ENCODE assay signal across 1 cellular context in the genomic region with DNA sequence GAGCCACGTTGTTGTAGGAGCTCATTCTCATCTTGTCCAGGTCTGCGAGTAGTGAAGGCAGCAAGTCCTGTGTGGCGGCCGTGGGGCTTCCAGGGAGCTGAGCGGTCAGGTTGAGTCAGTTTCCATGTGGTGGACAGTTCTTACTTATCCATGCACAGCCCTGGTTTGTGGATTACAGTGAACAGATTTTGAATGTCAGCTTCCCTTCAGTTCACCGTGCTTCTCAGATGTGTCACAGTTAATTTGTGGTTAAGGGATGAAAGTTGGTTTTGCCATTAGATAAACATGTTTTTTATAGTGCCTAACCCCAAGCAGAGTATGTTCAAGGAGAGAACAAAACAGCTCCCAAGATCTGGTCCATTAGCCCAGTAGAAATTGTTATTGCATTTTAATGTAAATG.
TF ChIP-seq lines count a peak whose summit lies in the region.

No MANE protein-coding gene starts in this region.

TF ChIP-seq in HepG2, 621 proteins besides CTCF, POLR2A, EP300 and RAD21 (continued from another document):
- TF ChIP-seq, protein P1, sequence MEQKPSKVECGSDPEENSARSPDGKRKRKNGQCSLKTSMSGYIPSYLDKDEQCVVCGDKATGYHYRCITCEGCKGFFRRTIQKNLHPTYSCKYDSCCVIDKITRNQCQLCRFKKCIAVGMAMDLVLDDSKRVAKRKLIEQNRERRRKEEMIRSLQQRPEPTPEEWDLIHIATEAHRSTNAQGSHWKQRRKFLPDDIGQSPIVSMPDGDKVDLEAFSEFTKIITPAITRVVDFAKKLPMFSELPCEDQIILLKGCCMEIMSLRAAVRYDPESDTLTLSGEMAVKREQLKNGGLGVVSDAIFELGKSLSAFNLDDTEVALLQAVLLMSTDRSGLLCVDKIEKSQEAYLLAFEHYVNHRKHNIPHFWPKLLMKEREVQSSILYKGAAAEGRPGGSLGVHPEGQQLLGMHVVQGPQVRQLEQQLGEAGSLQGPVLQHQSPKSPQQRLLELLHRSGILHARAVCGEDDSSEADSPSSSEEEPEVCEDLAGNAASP (CRISPR knock-in tag; IDR thresholded peaks at IDR 0.05; ENCODE audit: borderline replicate concordance), result no peak
- TF ChIP-seq ZFYVE20 (CRISPR knock-in tag; IDR thresholded peaks at IDR 0.05; ENCODE audit: borderline replicate concordance, low read depth) (no peak), SP2 (CRISPR knock-in tag; IDR thresholded peaks at IDR 0.05) (no peak), XRCC5 (optimal IDR thresholded peaks at IDR 0.05; ENCODE audit: low read length) (no peak), IRX3 (CRISPR knock-in tag; IDR thresholded peaks at IDR 0.05; ENCODE audit: borderline replicate concordance, low read depth) (no peak)
- TF ChIP-seq, protein P2, sequence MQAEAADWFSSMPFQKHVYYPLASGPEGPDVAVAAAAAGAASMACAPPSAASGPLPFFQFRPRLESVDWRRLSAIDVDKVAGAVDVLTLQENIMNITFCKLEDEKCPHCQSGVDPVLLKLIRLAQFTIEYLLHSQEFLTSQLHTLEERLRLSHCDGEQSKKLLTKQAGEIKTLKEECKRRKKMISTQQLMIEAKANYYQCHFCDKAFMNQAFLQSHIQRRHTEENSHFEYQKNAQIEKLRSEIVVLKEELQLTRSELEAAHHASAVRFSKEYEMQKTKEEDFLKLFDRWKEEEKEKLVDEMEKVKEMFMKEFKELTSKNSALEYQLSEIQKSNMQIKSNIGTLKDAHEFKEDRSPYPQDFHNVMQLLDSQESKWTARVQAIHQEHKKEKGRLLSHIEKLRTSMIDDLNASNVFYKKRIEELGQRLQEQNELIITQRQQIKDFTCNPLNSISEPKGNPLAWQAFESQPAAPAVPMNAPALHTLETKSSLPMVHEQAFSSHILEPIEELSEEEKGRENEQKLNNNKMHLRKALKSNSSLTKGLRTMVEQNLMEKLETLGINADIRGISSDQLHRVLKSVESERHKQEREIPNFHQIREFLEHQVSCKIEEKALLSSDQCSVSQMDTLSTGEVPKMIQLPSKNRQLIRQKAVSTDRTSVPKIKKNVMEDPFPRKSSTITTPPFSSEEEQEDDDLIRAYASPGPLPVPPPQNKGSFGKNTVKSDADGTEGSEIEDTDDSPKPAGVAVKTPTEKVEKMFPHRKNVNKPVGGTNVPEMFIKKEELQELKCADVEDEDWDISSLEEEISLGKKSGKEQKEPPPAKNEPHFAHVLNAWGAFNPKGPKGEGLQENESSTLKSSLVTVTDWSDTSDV (CRISPR knock-in tag; IDR thresholded peaks at IDR 0.05), result no peak
- TF ChIP-seq, protein P3, sequence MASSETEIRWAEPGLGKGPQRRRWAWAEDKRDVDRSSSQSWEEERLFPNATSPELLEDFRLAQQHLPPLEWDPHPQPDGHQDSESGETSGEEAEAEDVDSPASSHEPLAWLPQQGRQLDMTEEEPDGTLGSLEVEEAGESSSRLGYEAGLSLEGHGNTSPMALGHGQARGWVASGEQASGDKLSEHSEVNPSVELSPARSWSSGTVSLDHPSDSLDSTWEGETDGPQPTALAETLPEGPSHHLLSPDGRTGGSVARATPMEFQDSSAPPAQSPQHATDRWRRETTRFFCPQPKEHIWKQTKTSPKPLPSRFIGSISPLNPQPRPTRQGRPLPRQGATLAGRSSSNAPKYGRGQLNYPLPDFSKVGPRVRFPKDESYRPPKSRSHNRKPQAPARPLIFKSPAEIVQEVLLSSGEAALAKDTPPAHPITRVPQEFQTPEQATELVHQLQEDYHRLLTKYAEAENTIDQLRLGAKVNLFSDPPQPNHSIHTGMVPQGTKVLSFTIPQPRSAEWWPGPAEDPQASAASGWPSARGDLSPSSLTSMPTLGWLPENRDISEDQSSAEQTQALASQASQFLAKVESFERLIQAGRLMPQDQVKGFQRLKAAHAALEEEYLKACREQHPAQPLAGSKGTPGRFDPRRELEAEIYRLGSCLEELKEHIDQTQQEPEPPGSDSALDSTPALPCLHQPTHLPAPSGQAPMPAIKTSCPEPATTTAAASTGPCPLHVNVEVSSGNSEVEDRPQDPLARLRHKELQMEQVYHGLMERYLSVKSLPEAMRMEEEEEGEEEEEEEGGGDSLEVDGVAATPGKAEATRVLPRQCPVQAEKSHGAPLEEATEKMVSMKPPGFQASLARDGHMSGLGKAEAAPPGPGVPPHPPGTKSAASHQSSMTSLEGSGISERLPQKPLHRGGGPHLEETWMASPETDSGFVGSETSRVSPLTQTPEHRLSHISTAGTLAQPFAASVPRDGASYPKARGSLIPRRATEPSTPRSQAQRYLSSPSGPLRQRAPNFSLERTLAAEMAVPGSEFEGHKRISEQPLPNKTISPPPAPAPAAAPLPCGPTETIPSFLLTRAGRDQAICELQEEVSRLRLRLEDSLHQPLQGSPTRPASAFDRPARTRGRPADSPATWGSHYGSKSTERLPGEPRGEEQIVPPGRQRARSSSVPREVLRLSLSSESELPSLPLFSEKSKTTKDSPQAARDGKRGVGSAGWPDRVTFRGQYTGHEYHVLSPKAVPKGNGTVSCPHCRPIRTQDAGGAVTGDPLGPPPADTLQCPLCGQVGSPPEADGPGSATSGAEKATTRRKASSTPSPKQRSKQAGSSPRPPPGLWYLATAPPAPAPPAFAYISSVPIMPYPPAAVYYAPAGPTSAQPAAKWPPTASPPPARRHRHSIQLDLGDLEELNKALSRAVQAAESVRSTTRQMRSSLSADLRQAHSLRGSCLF (CRISPR knock-in tag; IDR thresholded peaks at IDR 0.05; ENCODE audit: borderline replicate concordance), result no peak
- TF ChIP-seq, protein P4, sequence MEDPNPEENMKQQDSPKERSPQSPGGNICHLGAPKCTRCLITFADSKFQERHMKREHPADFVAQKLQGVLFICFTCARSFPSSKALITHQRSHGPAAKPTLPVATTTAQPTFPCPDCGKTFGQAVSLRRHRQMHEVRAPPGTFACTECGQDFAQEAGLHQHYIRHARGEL (CRISPR knock-in tag; IDR thresholded peaks at IDR 0.05), result no peak
